8 cellular contexts compared by ENCODE assay signal in genomic region chr16:53502331-53503269, GRCh38. TPM values are rescaled to one million over a fixed set of nuclear protein-coding genes. Genes with fewer than 3 reads are reported as not detected.
DNase-seq lines count a peak whose midpoint lies in the region; ATAC-seq, FAIRE-seq and TF ChIP-seq lines count a peak whose summit lies in the region.

AKTIP (minus strand) TSS chr16:53503209; CDS start chr16:53500259, 2,950 bp downstream.

- peak within 1 kb of the TSS; percentile 91 to 97 for H3K4me3 Mint-ChIP-seq in CD14-positive monocyte

- dilution Hi-C loops in mammary epithelial cell (cut with HindIII; ENCODE audit: low sequenced_read_pairs) = loop anchor here (10.0 kb wide), 1 partner anchor 192 kb away; no protein-coding TSS in a partner anchor

- DNase-seq in CD14-positive monocyte (ENCODE audit: low spot score) = no peak
- peak; percentile 43 for DNase-seq in mammary epithelial cell
- DNase-seq in iPS-NIHi11 (ENCODE audit: low spot score) = peak; percentile 62
- no peak for DNase-seq in skeletal muscle cell (ENCODE audit: low read depth)
- no peak for DNase-seq in D721Med (ENCODE audit: insufficient read length, low spot score)

- no peak for FAIRE-seq in D721Med (lab: Jason Lieb, UNC)

- CTCF ChIA-PET in mammary epithelial cell (lab: Charles Lee; ENCODE audit: low non-redundant PET) = no interaction called here

- peak; percentile 27 for ATAC-seq in GM19372 (IDR thresholded peaks at IDR 0.05; ENCODE audit: low read depth, unreplicated experiment)
- peak; percentile 36 for ATAC-seq in HG03432 (IDR thresholded peaks at IDR 0.05; ENCODE audit: unreplicated experiment)
- ATAC-seq in SK-N-SH treated with all-trans-retinoic acid at 6 μM for 48 hours = peak; percentile 11

- H3K9me3 ChIP-seq in mammary epithelial cell (replicated peaks; ENCODE audit: insufficient read depth, low read length) = no peaks in the 10 kb centered on the region

- peak within 1 kb of the TSS; percentile 97 for H2AFZ ChIP-seq in mammary epithelial cell (ENCODE audit: low read depth, low read length)

- intact Hi-C loops in CD14-positive monocyte (cut with micrococcal nuclease) (loop anchor here in 1 of 2 donors (2.0 kb wide), 1 partner anchor 68 kb away; the partner anchor contains the start of gene RBL2), mammary epithelial cell (cut with micrococcal nuclease) (loop anchor here (2.0 to 10.0 kb wide), 4 partner anchors 68 to 368 kb away; partner anchors contain the start of genes FTO, RBL2 and RPGRIP1L)

- no TSS peak for BruUV-seq in mammary epithelial cell (replicated peaks; lab: Mats Ljungman, UMichigan)

- H3K27me3 ChIP-seq in mammary epithelial cell (ENCODE audit: insufficient read depth, low read length) = no peaks in the 10 kb centered on the region

- H3K36me3 Mint-ChIP-seq in CD14-positive monocyte = peaks cover 18 to 19% of the 10 kb centered on the region in 2 donors

- H3K9me3 Mint-ChIP-seq in CD14-positive monocyte = no peaks in the 10 kb centered on the region

- H3K79me2 ChIP-seq in mammary epithelial cell (ENCODE audit: insufficient read depth, low read length) = peaks cover 4% of the 10 kb centered on the region

- H3K27ac Mint-ChIP-seq in CD14-positive monocyte = peak within 1 kb of the TSS; percentile 79 to 95 (median 92)

- peak within 1 kb of the TSS; percentile 35 for H3K9ac ChIP-seq in mammary epithelial cell (ENCODE audit: insufficient read depth, low read length)

- no peaks in the 10 kb centered on the region for H3K36me3 ChIP-seq in mammary epithelial cell (ENCODE audit: insufficient read depth, low read length)

- 0% methylated on average over 7 of the region's 76 CpGs for WGBS in mammary epithelial cell (ENCODE audit: low coverage, missing lambda C conversion rate)

- in situ Hi-C loops in mammary epithelial cell (cut with MboI; ENCODE audit: low sequenced_read_pairs in 2 of 2) = no loop called here

- peaks cover 26% of the 10 kb centered on the region for H3K4me1 Mint-ChIP-seq in CD14-positive monocyte

- peaks cover 3 to 12% (median 11%) of the 10 kb centered on the region in 3 donors for H3K27me3 Mint-ChIP-seq in CD14-positive monocyte (ENCODE audit: low read depth in 3 of 3)

- peaks cover 24% of the 10 kb centered on the region for H3K4me1 ChIP-seq in mammary epithelial cell (ENCODE audit: insufficient read depth, low read length)

- H3K4me3 ChIP-seq in mammary epithelial cell (replicated peaks in 1 of 3; ENCODE audit: insufficient read depth in 1 of 3, low read depth in 2 of 3, low read length in 3 of 3) (peak within 1 kb of the TSS; percentile 74 to 90 (median 79)), skeletal muscle cell (ENCODE audit: low read depth, low read length) (peak within 1 kb of the TSS; percentile 79)

- TF ChIP-seq CTCF in CD14-positive monocyte (IDR thresholded peaks at IDR 0.05) (no peak), mammary epithelial cell (conservative IDR thresholded peaks at IDR 0.05 in 1 of 2, IDR thresholded peaks at IDR 0.05 in 1 of 2; ENCODE audit: extremely low read depth in 1 of 2, insufficient read depth in 1 of 2, low read depth in 1 of 2, low read length in 2 of 2) (no peak), D721Med (IDR thresholded peaks at IDR 0.05; ENCODE audit: insufficient read depth, missing control alignments) (no peak)

- H4K20me1 ChIP-seq in mammary epithelial cell (ENCODE audit: insufficient read depth, low read length) = no peaks in the 10 kb centered on the region

- peak within 1 kb of the TSS; percentile 97 for H3K4me2 ChIP-seq in mammary epithelial cell (ENCODE audit: insufficient read depth, low read depth, low read length)

- peak within 1 kb of the TSS; percentile 43 for H3K27ac ChIP-seq in mammary epithelial cell (ENCODE audit: insufficient read depth, low read depth, low read length)

TF ChIP-seq in SK-N-SH treated with all-trans-retinoic acid at 6 μM for 48 hours, 23 proteins besides CTCF, POLR2A, EP300 and RAD21:
- TF ChIP-seq SNAI2 (CRISPR knock-in tag; IDR thresholded peaks at IDR 0.05) = peak; percentile 96; the same call in 1 of the 2 replicates
- no peak for TF ChIP-seq ZC3H10 (CRISPR knock-in tag; IDR thresholded peaks at IDR 0.05)
- no peak for TF ChIP-seq ZFP3 (CRISPR knock-in tag; IDR thresholded peaks at IDR 0.05)
- no peak for TF ChIP-seq OSR1 (CRISPR knock-in tag; IDR thresholded peaks at IDR 0.05)
- no peak for TF ChIP-seq ISL1 (CRISPR knock-in tag; IDR thresholded peaks at IDR 0.05)
- TF ChIP-seq ARNTL (CRISPR knock-in tag; IDR thresholded peaks at IDR 0.05; ENCODE audit: borderline replicate concordance, low read depth) = no peak
- TF ChIP-seq ZNF70 (CRISPR knock-in tag; IDR thresholded peaks at IDR 0.05) = no peak
- TF ChIP-seq ZFP30 (CRISPR knock-in tag; IDR thresholded peaks at IDR 0.05) = no peak

RNA-seq across cellular contexts. Expression of gene AKTIP, which starts in this region (rescaled TPM):
- polyA plus RNA-seq in CD14-positive monocyte (1 to 10 TPM; 5.8 to 9.9 TPM), mammary epithelial cell (12.8 TPM)
- 10 to 100 TPM; 24.1 to 26.0 TPM for total RNA-seq in mammary epithelial cell
- 5.9 TPM for polyA minus RNA-seq in mammary epithelial cell

Comparison
In these comparisons a context has a peak if more than half of its experiments do, and no peak if none do; other contexts are left out.
1. DNase-seq: peak in mammary epithelial cell (single experiment) and iPS-NIHi11 (single experiment); none in CD14-positive monocyte (single experiment), skeletal muscle cell (single experiment) and D721Med (single experiment).
2. Peak in every context shown above with its lines, with median percentiles within 50 percentile points of each other: ATAC-seq.